In genomic region chr11:107576497-107577086, GRCh38 we compare ENCODE assay signal across 8 cellular contexts. TPM values are rescaled to one million over a fixed set of nuclear protein-coding genes. Genes with fewer than 3 reads are reported as not detected.
DNase-seq lines count a peak whose midpoint lies in the region; ATAC-seq and TF ChIP-seq lines count a peak whose summit lies in the region.

No MANE protein-coding gene starts in this region.

- H3K27me3 Mint-ChIP-seq in activated T-cell treated with anti-CD3 and anti-CD28 coated beads, Interleukin-2, amount 50 U/mL, for 4 hours (ENCODE audit: low read depth), result peaks cover 14% of the 10 kb centered on the region

- WGBS in smooth muscle cell (ENCODE audit: low lambda C conversion rate), result 0% methylated on average over 1 of the region's 1 CpG

- peaks cover 5% of the 10 kb centered on the region for H3K9me3 Mint-ChIP-seq in activated T-cell treated with anti-CD3 and anti-CD28 coated beads, Interleukin-2, amount 50 U/mL, for 4 hours

- H3K9me3 ChIP-seq in smooth muscle cell (replicated peaks; ENCODE audit: low read depth), result no peaks in the 10 kb centered on the region

- no peak overlapping the region for H3K4me2 ChIP-seq in smooth muscle cell

- no peaks in the 10 kb centered on the region for H3K4me1 Mint-ChIP-seq in activated T-cell treated with anti-CD3 and anti-CD28 coated beads, Interleukin-2, amount 50 U/mL, for 4 hours (ENCODE audit: low read depth)

- peak; percentile 73 for ATAC-seq in GM21529 (IDR thresholded peaks at IDR 0.05; ENCODE audit: unreplicated experiment)
- peak in 1 of 2 donors; percentile 43 for ATAC-seq in activated T-cell treated with anti-CD3 and anti-CD28 coated beads, Interleukin-2, amount 50 U/mL, for 4 hours

- DNase-seq in COLO668 (lab: John Stamatoyannopoulos, UW; ENCODE audit: unreplicated experiment), result peak; percentile 17
- DNase-seq in NCI-H526 treated with DMSO at 0.1 percent for 48 hours (lab: John Stamatoyannopoulos, UW), result peak; percentile 67
- DNase-seq in activated T-cell treated with anti-CD3 and anti-CD28 coated beads, Interleukin-2, amount 50 U/mL, for 4 hours, result peak; percentile 54
- peak in 37 of 42 donors; percentile 27 to 87 (median 66) for DNase-seq in head of caudate nucleus
- DNase-seq in smooth muscle cell (lab: John Stamatoyannopoulos, UW; ENCODE audit: unreplicated experiment), result no peak
- DNase-seq in occipital lobe (lab: John Stamatoyannopoulos, UW), result no peak
- DNase-seq in COR-L47 (lab: John Stamatoyannopoulos, UW), result no peak

- peak; percentile 79 for TF ChIP-seq CTCF in smooth muscle cell (IDR thresholded peaks at IDR 0.05; ENCODE audit: borderline replicate concordance, insufficient read depth, poor library complexity, severe bottlenecking)

- H3K36me3 ChIP-seq in smooth muscle cell (ENCODE audit: low read depth), result no peaks in the 10 kb centered on the region

- no peaks in the 10 kb centered on the region for H3K4me1 ChIP-seq in smooth muscle cell (ENCODE audit: low read depth)

- H4K20me1 ChIP-seq in smooth muscle cell (ENCODE audit: low read depth), result no peaks in the 10 kb centered on the region

- no peaks in the 10 kb centered on the region for H3F3A ChIP-seq in smooth muscle cell (ENCODE audit: low read depth)

- H2AFZ ChIP-seq in smooth muscle cell (ENCODE audit: low read depth), result no peak overlapping the region

- H3K9ac ChIP-seq in smooth muscle cell (ENCODE audit: low read depth), result no peak overlapping the region

- intact Hi-C loops in head of caudate nucleus (cut with DNase I), result loop anchor here (5.0 to 10.0 kb wide), 2 partner anchors 111 to 198 kb away; no protein-coding TSS in a partner anchor

- H3K27ac ChIP-seq in smooth muscle cell (ENCODE audit: low read depth), result no peak overlapping the region

- no peak overlapping the region for H3K4me3 Mint-ChIP-seq in activated T-cell treated with anti-CD3 and anti-CD28 coated beads, Interleukin-2, amount 50 U/mL, for 4 hours

- H3K36me3 Mint-ChIP-seq in activated T-cell treated with anti-CD3 and anti-CD28 coated beads, Interleukin-2, amount 50 U/mL, for 4 hours (ENCODE audit: insufficient read depth), result no peaks in the 10 kb centered on the region

- no peaks in the 10 kb centered on the region for H3K27me3 ChIP-seq in smooth muscle cell (ENCODE audit: low read depth)

- H3K4me3 ChIP-seq in smooth muscle cell, result no peak overlapping the region

- H3K79me2 ChIP-seq in smooth muscle cell (ENCODE audit: low read depth), result no peaks in the 10 kb centered on the region

RNA-seq across cellular contexts. Expression of gene ALKBH8, which starts 11.1 kb away (rescaled TPM):
- 10 to 100 TPM; 17.8 to 22.2 (median 20.8) TPM for total RNA-seq in activated T-cell treated with anti-CD3 and anti-CD28 coated beads, Interleukin-2, amount 50 U/mL, for 4 hours
- total RNA-seq in smooth muscle cell (8.4 and 12.4 TPM in 2 replicates), occipital lobe (20.1 TPM)
- polyA plus RNA-seq in smooth muscle cell, result 2.8 and 3.8 TPM in 2 replicates

RNA-seq across cellular contexts. Expression of gene ELMOD1, which starts 14.4 kb away (rescaled TPM):
- total RNA-seq in activated T-cell treated with anti-CD3 and anti-CD28 coated beads, Interleukin-2, amount 50 U/mL, for 4 hours, result not detected
- total RNA-seq in smooth muscle cell (0.94 and 1.4 TPM in 2 replicates), occipital lobe (95.5 TPM)
- 0.24 TPM in 1 of 2 replicates, not detected in the other for polyA plus RNA-seq in smooth muscle cell

Comparison
In these comparisons a context has a peak if more than half of its experiments do, and no peak if none do; other contexts are left out.
1. DNase-seq: peak in COLO668 (single experiment), NCI-H526 treated with DMSO at 0.1 percent for 48 hours (single experiment), activated T-cell treated with anti-CD3 and anti-CD28 coated beads, Interleukin-2, amount 50 U/mL, for 4 hours (single experiment) and head of caudate nucleus (37 of 42); none in smooth muscle cell (single experiment), occipital lobe (single experiment) and COR-L47 (single experiment).
2. RNA of gene ELMOD1, which starts 14.4 kb away (total RNA-seq): 95.5 TPM in occipital lobe (single experiment); 0.94 to 1.4 TPM in smooth muscle cell and not detected in activated T-cell treated with anti-CD3 and anti-CD28 coated beads, Interleukin-2, amount 50 U/mL, for 4 hours; every median in the first group is over 10 times any median in the second.